In the genomic region with DNA sequence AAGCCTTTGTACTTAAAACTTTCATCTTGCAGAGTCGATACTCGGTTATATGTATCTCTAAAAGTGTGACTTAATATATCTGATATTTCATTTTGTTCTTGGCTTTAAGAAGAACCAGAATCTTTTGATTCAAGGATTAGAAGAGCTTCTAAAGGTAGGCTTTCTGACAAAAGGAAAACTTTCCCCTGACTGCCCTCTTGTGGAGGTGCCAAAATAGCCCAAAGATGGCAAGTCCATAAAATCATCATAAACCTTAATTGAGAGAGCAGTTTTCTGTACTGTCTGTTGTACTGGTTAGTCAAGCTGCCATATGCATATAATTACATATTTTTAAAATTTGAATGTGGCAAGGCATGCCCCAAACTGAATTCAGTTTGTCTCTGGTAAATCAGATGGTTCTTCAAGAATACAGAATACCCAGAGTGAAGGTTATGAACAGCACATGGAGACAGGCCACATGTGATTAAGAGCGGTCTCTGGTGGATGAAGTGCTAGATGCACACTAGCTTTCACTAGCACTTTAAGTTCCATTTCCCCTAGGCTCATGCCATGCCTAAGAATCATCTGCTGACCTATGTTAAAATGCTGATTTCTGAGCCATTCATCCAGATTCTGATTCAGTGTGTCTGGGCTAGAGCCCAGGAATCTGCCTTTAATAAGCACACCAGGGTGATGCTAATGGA, we compare ENCODE assay signal across 9 cellular contexts. TPM values are rescaled to one million over a fixed set of nuclear protein-coding genes. Genes with fewer than 3 reads are reported as not detected.
DNase-seq lines count a peak whose midpoint lies in the region; ATAC-seq, FAIRE-seq and TF ChIP-seq lines count a peak whose summit lies in the region.
"Had no signal": no experiment of that assay in that cellular context is flagged by ENCODE, and none has a peak within 500 bp of the region (broad histone marks: within the 10 kb centered on the region; RNA-seq: fewer than 3 reads in every experiment).

No MANE protein-coding gene starts in this region.

- H4K91ac ChIP-seq in H1 (replicated peaks; ENCODE audit: insufficient read length, low read length), result no peak overlapping the region

- no peak overlapping the region for H2BK12ac ChIP-seq in H1 (ENCODE audit: low read depth, low read length)

- DNase-seq in COR-L47 (lab: John Stamatoyannopoulos, UW), result peak; percentile 49
- DNase-seq in HEK293T (ENCODE audit: extremely low spot score), result peak; percentile 20
- peak; percentile 76 for DNase-seq in NCI-H69 (lab: John Stamatoyannopoulos, UW)
- peak in 1 of 2 experiments; percentile 48 for DNase-seq in H1 (ENCODE audit: low read depth in 1 of 2, low spot score in 2 of 2)
- DNase-seq in posterior cingulate gyrus, result no peak
- no peak for DNase-seq in stimulated activated CD4-positive, alpha-beta T cell treated with anti-CD3 and anti-CD28 coated beads, Interleukin-2, amount 100 ng/mL, for 24 hours

- H3K4me3 ChIP-seq in H1 (ENCODE audit: extremely low read depth in 1 of 4, insufficient read depth in 2 of 4, low read depth in 3 of 4, low read length in 4 of 4), result no peak overlapping the region

- no peak overlapping the region for H3K56ac ChIP-seq in H1 (replicated peaks; ENCODE audit: insufficient read length, low read depth, low read length)

- H2BK120ac ChIP-seq in H1 (replicated peaks; ENCODE audit: low read depth, low read length), result no peak overlapping the region

- POLR2A ChIA-PET in HEK293T (lab: Yijun Ruan, JAX), result no interaction called here
- POLR2A ChIA-PET in H1 (lab: Charles Lee; ENCODE audit: partially characterized antibody), result no interaction called here

- no peaks in the 10 kb centered on the region for H3K79me1 ChIP-seq in H1 (ENCODE audit: low read depth, low read length)

- H2BK15ac ChIP-seq in H1 (ENCODE audit: low read length), result no peak overlapping the region

- no peak overlapping the region for H3K27ac ChIP-seq in H1 (ENCODE audit: low read depth, low read length)
- H3K27ac ChIP-seq: HL-60 had no signal

- no peak overlapping the region for H3K23ac ChIP-seq in H1 (ENCODE audit: insufficient read length)

- no peak overlapping the region for H3K9ac ChIP-seq in H1 (replicated peaks in 1 of 4; ENCODE audit: extremely low read depth in 1 of 4, low read depth in 3 of 4, low read length in 3 of 4)

- intact Hi-C loops in posterior cingulate gyrus (cut with DNase I), result no loop called here

- no peaks in the 10 kb centered on the region for H3K27me3 ChIP-seq in H1 (replicated peaks in 1 of 4; ENCODE audit: control insufficient read depth in 3 of 4, extremely low read depth in 1 of 4, insufficient read depth in 3 of 4, low read length in 3 of 4)

- no peak overlapping the region for H2BK20ac ChIP-seq in H1 (ENCODE audit: low read length)

- no peak overlapping the region for H2BK5ac ChIP-seq in H1 (ENCODE audit: low read depth, low read length)

- ATAC-seq in GM19397 (IDR thresholded peaks at IDR 0.05; ENCODE audit: unreplicated experiment) (no peak), HG02610 (IDR thresholded peaks at IDR 0.05; ENCODE audit: unreplicated experiment) (no peak)

- no peak overlapping the region for H2AFZ ChIP-seq in H1 (ENCODE audit: low read length)

- no peaks in the 10 kb centered on the region for H3K23me2 ChIP-seq in H1 (ENCODE audit: low read depth, low read length)

- FAIRE-seq in H1 (lab: Jason Lieb, UNC), result no peak

- no peak overlapping the region for H2AK5ac ChIP-seq in H1 (ENCODE audit: low read depth, low read length)

- H3K4ac ChIP-seq in H1 (replicated peaks; ENCODE audit: insufficient read length, low read depth, low read length), result no peak overlapping the region

- H3K9me3 ChIP-seq in H1 (ENCODE audit: insufficient read depth in 2 of 2, low read depth in 1 of 2, low read length in 1 of 2), result peaks cover 10 to 31% of the 10 kb centered on the region in 2 experiments

- no peaks in the 10 kb centered on the region for H3K36me3 ChIP-seq in H1 (ENCODE audit: control insufficient read depth in 2 of 4, insufficient read depth in 4 of 4, low read length in 3 of 4)

- TF ChIP-seq CTCF in H1 (IDR thresholded peaks at IDR 0.05; ENCODE audit: control extremely low read depth in 1 of 3, insufficient read depth in 1 of 3, low read depth in 1 of 3, low read length in 3 of 3), result peak in 2 of 3 experiments; percentile 28 to 34; a peak in 2 of 4 replicates

- WGBS in H1 (ENCODE audit: extremely low coverage in 1 of 2, insufficient coverage in 1 of 2, insufficient read length in 1 of 2, insufficient replicate concordance in 2 of 2, low coverage in 1 of 2, low lambda C conversion rate in 2 of 2, missing lambda C conversion rate in 1 of 2), 2 experiments, result 57% methylated on average over 3 of the region's 3 CpGs; no CpG with 5 or more reads in 1 of the 2 experiments

- no peak for TF ChIP-seq EP300 in H1 (IDR thresholded peaks at IDR 0.05; ENCODE audit: borderline replicate concordance in 1 of 2, low read depth in 2 of 2, low read length in 2 of 2)

- H4K20me1 ChIP-seq in H1 (replicated peaks in 1 of 2; ENCODE audit: control insufficient read depth in 1 of 2, insufficient read depth in 2 of 2, low read length in 2 of 2), result no peaks in the 10 kb centered on the region

- H3K4me1 ChIP-seq in H1 (replicated peaks in 1 of 4; ENCODE audit: control insufficient read depth in 3 of 4, insufficient read depth in 4 of 4, low read length in 3 of 4), result no peaks in the 10 kb centered on the region

- no peak for TF ChIP-seq POLR2A in H1 (IDR thresholded peaks at IDR 0.05; ENCODE audit: control extremely low read depth in 1 of 2, low read depth in 2 of 2, low read length in 2 of 2)

- peak; percentile 28 to 35 for TF ChIP-seq RAD21 in H1 (IDR thresholded peaks at IDR 0.05 in 1 of 2, conservative IDR thresholded peaks at IDR 0.05 in 1 of 2; ENCODE audit: low read depth in 2 of 2, low read length in 2 of 2)

- no peak overlapping the region for H4K8ac ChIP-seq in H1 (ENCODE audit: extremely low read depth, insufficient read depth, low read length)

- no peak overlapping the region for H3K14ac ChIP-seq in H1 (ENCODE audit: insufficient read length)

- H3K79me2 ChIP-seq in H1 (ENCODE audit: control insufficient read depth in 1 of 2, insufficient read depth in 2 of 2, low read length in 2 of 2), result no peaks in the 10 kb centered on the region

- H3K4me2 ChIP-seq in H1 (ENCODE audit: insufficient read depth in 1 of 2, low read depth in 2 of 2, low read length in 2 of 2), result no peak overlapping the region

- no peak overlapping the region for H4K5ac ChIP-seq in H1 (ENCODE audit: insufficient read length, low read depth, low read length)

- no peak overlapping the region for H3K18ac ChIP-seq in H1 (ENCODE audit: extremely low read depth, low read length)

- CTCF ChIA-PET in HEK293T (lab: Yijun Ruan, JAX), result interaction anchor here (0.6 to 1.2 kb wide), 3 partner anchors 225 to 1471 kb away, joined by 3 to 4 read pairs (median 3); no protein-coding TSS in a partner anchor
- CTCF ChIA-PET in H1 (lab: Charles Lee; ENCODE audit: partially characterized antibody), result interaction anchor here (0.5 to 0.7 kb wide), 2 partner anchors 251 to 1408 kb away, joined by 3 read pairs; no protein-coding TSS in a partner anchor

TF ChIP-seq in HEK293T, 16 proteins besides CTCF, POLR2A, EP300 and RAD21 (continues in another document):
- TF ChIP-seq FOXK2 (IDR thresholded peaks at IDR 0.05) (no peak), FOXA1 (IDR thresholded peaks at IDR 0.05) (no peak), LEF1 (IDR thresholded peaks at IDR 0.05; ENCODE audit: borderline replicate concordance) (no peak), NFRKB (IDR thresholded peaks at IDR 0.05) (no peak), ZNF384 (IDR thresholded peaks at IDR 0.05) (no peak), TARDBP (IDR thresholded peaks at IDR 0.05) (no peak)

TF ChIP-seq in H1, 55 proteins besides CTCF, POLR2A, EP300 and RAD21:
- no peak for TF ChIP-seq BCL11A (IDR thresholded peaks at IDR 0.05; ENCODE audit: low read depth in 2 of 2, low read length in 2 of 2)
- TF ChIP-seq, protein P1, sequence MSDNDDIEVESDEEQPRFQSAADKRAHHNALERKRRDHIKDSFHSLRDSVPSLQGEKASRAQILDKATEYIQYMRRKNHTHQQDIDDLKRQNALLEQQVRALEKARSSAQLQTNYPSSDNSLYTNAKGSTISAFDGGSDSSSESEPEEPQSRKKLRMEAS (IDR thresholded peaks at IDR 0.05), result peak; percentile 29; the same call in 1 of the 2 replicates

RNA-seq across cellular contexts. Expression of a gene that starts 27.7 kb away (rescaled TPM):
- 0.89 and 1.2 TPM in 2 replicates for total RNA-seq in H1 (2021; fragmentation: NEBNext Ultra II Directional; extraction: Animal tissue kit (Norgen Biotek cat#: 25700))
- polyA plus RNA-seq in H1 (2011; rRNA removed), result 0.21 and 0.27 TPM in 2 replicates
- polyA plus RNA-seq in H1 (2011; cell fraction: cytosol; rRNA removed), result 0.27 TPM
- 0.70 TPM for polyA plus RNA-seq in H1 (2011; cell fraction: nucleus; rRNA removed)
- polyA plus RNA-seq in H1 (2012, experiment 1 of 2), result 0.13 to 0.32 TPM in 2 of 4 replicates, not detected in the others
- polyA plus RNA-seq in H1 (2012, experiment 2 of 2), result not detected
- 1.8 TPM for polyA plus RNA-seq in H1 (2013, experiment 1 of 2)
- 1.8 TPM for polyA plus RNA-seq in H1 (2013, experiment 2 of 2)
- polyA minus RNA-seq in H1 (2011; rRNA and poly(A)+ RNA removed), result 0.22 and 0.51 TPM in 2 replicates
- polyA minus RNA-seq in H1 (2011; cell fraction: cytosol; rRNA and poly(A)+ RNA removed), result not detected
- 0.50 TPM for polyA minus RNA-seq in H1 (2011; cell fraction: nucleus; rRNA and poly(A)+ RNA removed)

RNA-seq across cellular contexts. Expression of a gene that starts 57.3 kb away (rescaled TPM):
- 0.41 and 0.46 TPM in 2 replicates for total RNA-seq in H1 (2021; fragmentation: NEBNext Ultra II Directional; extraction: Animal tissue kit (Norgen Biotek cat#: 25700))
- 0.25 and 0.45 TPM in 2 replicates for polyA plus RNA-seq in H1 (2011; rRNA removed)
- 0.21 TPM for polyA plus RNA-seq in H1 (2011; cell fraction: cytosol; rRNA removed)
- polyA plus RNA-seq in H1 (2011; cell fraction: nucleus; rRNA removed), result 0.36 TPM
- polyA plus RNA-seq in H1 (2012, experiment 1 of 2), result 0.11 to 0.13 TPM in 2 of 4 replicates, not detected in the others
- polyA plus RNA-seq in H1 (2012, experiment 2 of 2), result not detected
- 0.14 TPM for polyA plus RNA-seq in H1 (2013, experiment 1 of 2)
- polyA plus RNA-seq in H1 (2013, experiment 2 of 2), result 0.11 TPM
- 0.59 and 0.95 TPM in 2 replicates for polyA minus RNA-seq in H1 (2011; rRNA and poly(A)+ RNA removed)
- polyA minus RNA-seq in H1 (2011; cell fraction: cytosol; rRNA and poly(A)+ RNA removed), result not detected
- 0.70 TPM for polyA minus RNA-seq in H1 (2011; cell fraction: nucleus; rRNA and poly(A)+ RNA removed)

Comparison
In these comparisons a context has a peak if more than half of its experiments do, and no peak if none do; other contexts are left out.
1. DNase-seq: peak in COR-L47 (single experiment), HEK293T (single experiment) and NCI-H69 (single experiment); none in posterior cingulate gyrus (0 of 10) and stimulated activated CD4-positive, alpha-beta T cell treated with anti-CD3 and anti-CD28 coated beads, Interleukin-2, amount 100 ng/mL, for 24 hours (0 of 2).